Comparison of ENCODE assay signal across 11 cellular contexts in the genomic region with DNA sequence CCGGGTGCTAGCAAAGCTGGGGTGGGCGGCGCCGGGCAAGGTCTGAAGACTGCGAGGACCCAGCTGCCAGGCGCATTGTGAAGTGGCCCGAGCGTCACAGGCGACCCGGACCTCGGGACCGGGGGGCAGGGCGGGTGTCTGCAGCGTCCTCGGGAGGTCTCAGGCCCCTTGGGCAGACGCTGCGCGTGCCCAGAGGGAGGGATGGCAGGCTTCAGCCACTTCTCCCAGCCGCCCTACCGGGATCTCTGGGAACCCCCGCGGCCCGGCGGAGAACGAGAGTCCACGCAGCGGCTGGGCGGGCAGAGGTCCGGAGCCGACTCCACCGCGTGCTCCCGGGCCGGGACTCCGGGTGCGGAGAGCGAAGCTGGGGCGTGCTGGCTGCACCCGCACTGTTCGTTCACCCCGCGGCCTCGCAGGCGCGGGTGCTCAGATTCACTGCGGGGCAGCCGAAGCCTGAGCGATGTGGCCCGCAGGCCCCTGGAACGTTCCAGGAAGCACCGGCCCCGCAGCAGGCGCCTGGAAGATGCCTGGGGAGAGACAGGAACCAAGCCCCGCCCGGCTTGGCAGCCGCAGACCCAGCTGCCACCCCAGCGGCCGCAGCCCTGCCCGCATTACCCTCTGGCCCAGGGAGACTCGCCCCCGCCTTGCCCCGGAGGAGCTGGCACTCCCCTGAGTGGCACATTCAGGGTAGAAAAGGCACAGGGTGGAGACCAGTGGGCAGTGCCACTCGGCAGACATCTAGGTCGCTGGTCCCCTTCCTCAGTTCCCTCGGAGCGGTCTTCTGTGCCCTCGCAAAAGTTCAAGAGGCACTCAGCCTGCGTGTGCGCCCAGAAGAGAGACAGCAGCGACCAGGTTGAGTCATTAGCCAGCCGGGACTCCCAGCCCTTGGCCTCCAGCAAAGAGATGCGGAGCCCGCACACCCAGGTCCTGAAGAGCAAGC. TPM values are rescaled to one million over a fixed set of nuclear protein-coding genes. Genes with fewer than 3 reads are reported as not detected.
DNase-seq lines count a peak whose midpoint lies in the region; ATAC-seq and TF ChIP-seq lines count a peak whose summit lies in the region.
"Had no signal": no experiment of that assay in that cellular context is flagged by ENCODE, and none has a peak within 500 bp of the region (broad histone marks: within the 10 kb centered on the region; RNA-seq: fewer than 3 reads in every experiment).

A gene (plus strand): TSS at position 141 of the 940 bp plus-strand sequence. CDS start 61 bp downstream, at position 202.

- TF ChIP-seq CTCF in RWPE1 (conservative IDR thresholded peaks at IDR 0.05; ENCODE audit: low read depth), result no peak

- ATAC-seq in Right ventricle myocardium superior (ENCODE audit: poor library complexity), result peak; percentile 56
- ATAC-seq in GM21717 (IDR thresholded peaks at IDR 0.05; ENCODE audit: unreplicated experiment), result no peak
- ATAC-seq in GM19455 (IDR thresholded peaks at IDR 0.05; ENCODE audit: unreplicated experiment), result no peak
- ATAC-seq in GM21360 (IDR thresholded peaks at IDR 0.05; ENCODE audit: unreplicated experiment), result no peak
- ATAC-seq in HG03025 (IDR thresholded peaks at IDR 0.05; ENCODE audit: low FRiP score, unreplicated experiment), result no peak

- no peaks in the 10 kb centered on the region for H3K36me3 ChIP-seq in rectal smooth muscle tissue (ENCODE audit: control insufficient read depth, insufficient read depth, low read length)
- H3K36me3 ChIP-seq: spleen had no signal

- CTCF ChIA-PET in RWPE1 (lab: Yijun Ruan, JAX), result interaction anchor here (0.6 kb wide), 1 partner anchor 73 kb away, joined by 4 read pairs; no protein-coding TSS in a partner anchor

- peak within 1 kb of the TSS; percentile 44 for H3K4me3 ChIP-seq in rectal smooth muscle tissue (ENCODE audit: low read length)

- no peaks in the 10 kb centered on the region for H3K27me3 ChIP-seq in rectal smooth muscle tissue (ENCODE audit: control insufficient read depth, insufficient read depth, low read length)

- H3K9ac ChIP-seq in rectal smooth muscle tissue (ENCODE audit: low read length), result no peak within 1 kb of the TSS

- intact Hi-C loops in Right ventricle myocardium superior (cut with DNase I), result loop anchor here (10.0 kb wide), 1 partner anchor 61 kb away; no protein-coding TSS in a partner anchor

- POLR2A ChIA-PET in RWPE1 (lab: Yijun Ruan, JAX; ENCODE audit: low non-redundant PET), result interaction anchor here (0.5 kb wide), 1 partner anchor 38 kb away, joined by 4 read pairs; no protein-coding TSS in a partner anchor

- H3K27ac ChIP-seq in RWPE1 (no peak within 1 kb of the TSS), rectal smooth muscle tissue (ENCODE audit: low read depth, low read length) (no peak within 1 kb of the TSS)
- H3K27ac ChIP-seq: spleen, VCaP had no signal

- H3K4me1 ChIP-seq in rectal smooth muscle tissue (ENCODE audit: control insufficient read depth, insufficient read depth, low read length), result no peaks in the 10 kb centered on the region
- H3K4me1 ChIP-seq: spleen had no signal

- DNase-seq in D341Med (ENCODE audit: low spot score), result peak; percentile 42
- peak; percentile 24 for DNase-seq in RWPE1 (ENCODE audit: low spot score)
- DNase-seq in Right ventricle myocardium superior, result no peak
- DNase-seq: activated naive CD8-positive, alpha-beta T cell treated with anti-CD3 and anti-CD28 coated beads, Interleukin-2, amount 10 ng/mL, durations not matched to agents 7 days and 5 days; spleen had no signal

RNA-seq across cellular contexts. Expression of the gene that starts here (rescaled TPM):
- not detected for total RNA-seq in Right ventricle myocardium superior
- total RNA-seq: activated naive CD8-positive, alpha-beta T cell treated with anti-CD3 and anti-CD28 coated beads, Interleukin-2, amount 10 ng/mL, durations not matched to agents 7 days and 5 days; spleen had no signal

Comparison
In these comparisons a context has a peak if more than half of its experiments do, and no peak if none do; other contexts are left out.
1. Peak in ATAC-seq in Right ventricle myocardium superior; RNA of the gene not detected or under 1 TPM.